In the genomic region with DNA sequence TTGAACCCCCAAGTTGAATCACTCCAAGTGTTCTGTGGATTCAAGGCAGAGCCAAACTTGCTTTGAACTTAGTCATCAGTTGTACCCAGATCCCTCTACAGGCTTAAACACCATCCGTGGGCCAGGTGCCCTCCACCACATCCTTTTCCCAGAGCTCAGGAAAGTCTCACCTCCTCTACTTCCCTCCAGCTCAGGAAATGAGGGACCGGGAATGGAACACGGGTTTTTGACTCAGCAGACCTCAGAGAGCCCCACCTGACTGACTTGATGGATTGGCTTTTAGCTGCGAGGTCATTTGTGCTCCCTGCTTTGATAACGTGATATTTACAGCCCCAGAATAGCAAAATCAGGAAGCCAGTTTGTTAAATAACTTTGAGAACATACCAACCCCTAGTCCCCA, we compare ENCODE assay signal across 16 cellular contexts.
"Had no signal": no experiment of that assay in that cellular context is flagged by ENCODE, and none has a peak within 500 bp of the region (broad histone marks: within the 10 kb centered on the region; RNA-seq: fewer than 3 reads in every experiment).

No MANE protein-coding gene starts in this region.

- H3K27ac Mint-ChIP-seq: naive thymus-derived CD8-positive, alpha-beta T cell; type B pancreatic cell had no signal

- H3K9me3 Mint-ChIP-seq: naive thymus-derived CD8-positive, alpha-beta T cell; neural crest cell; type B pancreatic cell had no signal

- H3K4me1 ChIP-seq: heart left ventricle, suprapubic skin, thyroid gland had no signal

- H3K4me3 ChIP-seq: coronary artery, dorsolateral prefrontal cortex, heart left ventricle, mucosa of descending colon, suprapubic skin, thyroid gland had no signal

- DNase-seq: dorsolateral prefrontal cortex; effector CD8-positive, alpha-beta T cell; heart left ventricle; hippocampal formation; kidney glomerular epithelial cell; mucosa of descending colon; naive thymus-derived CD8-positive, alpha-beta T cell; right cardiac atrium; small intestine; stimulated activated CD4-positive, alpha-beta T cell treated with anti-CD3 and anti-CD28 coated beads, Interleukin-12 subunit alpha, Interleukin-12 subunit beta, amount 100 ng/mL, for 4 hours; stimulated activated naive CD4-positive, alpha-beta T cell treated with Interleukin-2 at 50 U/mL for 16 hours; thyroid gland had no signal

- H3K4me3 Mint-ChIP-seq: naive thymus-derived CD8-positive, alpha-beta T cell; neural crest cell; type B pancreatic cell had no signal

- ATAC-seq: heart left ventricle; mucosa of descending colon; naive thymus-derived CD8-positive, alpha-beta T cell; right cardiac atrium had no signal

- H3K4me1 Mint-ChIP-seq: neural crest cell had no signal

- H3K27me3 Mint-ChIP-seq: naive thymus-derived CD8-positive, alpha-beta T cell; type B pancreatic cell had no signal

- H3K27ac ChIP-seq: coronary artery, dorsolateral prefrontal cortex, heart left ventricle, suprapubic skin, thyroid gland had no signal

- H3K27me3 ChIP-seq: dorsolateral prefrontal cortex, heart left ventricle, suprapubic skin, thyroid gland had no signal

- H3K9me3 ChIP-seq: heart left ventricle, mucosa of descending colon, suprapubic skin, thyroid gland had no signal
